2 cellular contexts compared by ENCODE assay signal in genomic region chr16:28636093-28636823, GRCh38.
TF ChIP-seq lines count a peak whose summit lies in the region.
"Not testable (repeated sequence)": the region's sequence is repeated elsewhere in the genome, so short reads cannot be mapped to it uniquely, and the experiment has no call there.

No MANE protein-coding gene starts in this region.

TF ChIP-seq in Ishikawa, 13 proteins besides CTCF, POLR2A, EP300 and RAD21:
- TF ChIP-seq TEAD4 (IDR thresholded peaks at IDR 0.05) = peak; percentile 21; the same call in 1 of the 2 replicates

TF ChIP-seq in K562, 482 proteins besides CTCF, POLR2A, EP300 and RAD21:
- peak; percentile 36; the same call in 1 of the 2 replicates for TF ChIP-seq CEBPB (tag; IDR thresholded peaks at IDR 0.05)
- TF ChIP-seq FOSL1 (tag; conservative IDR thresholded peaks at IDR 0.05) = 0 out of 2 replicates have a peak, but pooled peaks have one; percentile 17
- TF ChIP-seq, protein P1, sequence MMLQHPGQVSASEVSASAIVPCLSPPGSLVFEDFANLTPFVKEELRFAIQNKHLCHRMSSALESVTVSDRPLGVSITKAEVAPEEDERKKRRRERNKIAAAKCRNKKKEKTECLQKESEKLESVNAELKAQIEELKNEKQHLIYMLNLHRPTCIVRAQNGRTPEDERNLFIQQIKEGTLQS (IDR thresholded peaks at IDR 0.05) = peak; percentile 47; the same call in 1 of the 2 replicates
- TF ChIP-seq, protein P1 (CRISPR knock-in tag; conservative IDR thresholded peaks at IDR 0.05) = not testable (repeated sequence)
- TF ChIP-seq, protein P2, sequence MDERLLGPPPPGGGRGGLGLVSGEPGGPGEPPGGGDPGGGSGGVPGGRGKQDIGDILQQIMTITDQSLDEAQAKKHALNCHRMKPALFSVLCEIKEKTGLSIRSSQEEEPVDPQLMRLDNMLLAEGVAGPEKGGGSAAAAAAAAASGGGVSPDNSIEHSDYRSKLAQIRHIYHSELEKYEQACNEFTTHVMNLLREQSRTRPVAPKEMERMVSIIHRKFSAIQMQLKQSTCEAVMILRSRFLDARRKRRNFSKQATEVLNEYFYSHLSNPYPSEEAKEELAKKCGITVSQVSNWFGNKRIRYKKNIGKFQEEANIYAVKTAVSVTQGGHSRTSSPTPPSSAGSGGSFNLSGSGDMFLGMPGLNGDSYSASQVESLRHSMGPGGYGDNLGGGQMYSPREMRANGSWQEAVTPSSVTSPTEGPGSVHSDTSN (CRISPR knock-in tag; IDR thresholded peaks at IDR 0.05; ENCODE audit: low read depth) = not testable (repeated sequence)
- TF ChIP-seq, protein P2 (tag; conservative IDR thresholded peaks at IDR 0.05; ENCODE audit: low read depth) = peak; percentile 42; the same call in 1 of the 2 replicates
- TF ChIP-seq HMBOX1 (IDR thresholded peaks at IDR 0.05) = peak; percentile 63
TF ChIP-seq in K562: peak in this region for 5; not testable (repeated sequence) for 477.
